In the genomic region with DNA sequence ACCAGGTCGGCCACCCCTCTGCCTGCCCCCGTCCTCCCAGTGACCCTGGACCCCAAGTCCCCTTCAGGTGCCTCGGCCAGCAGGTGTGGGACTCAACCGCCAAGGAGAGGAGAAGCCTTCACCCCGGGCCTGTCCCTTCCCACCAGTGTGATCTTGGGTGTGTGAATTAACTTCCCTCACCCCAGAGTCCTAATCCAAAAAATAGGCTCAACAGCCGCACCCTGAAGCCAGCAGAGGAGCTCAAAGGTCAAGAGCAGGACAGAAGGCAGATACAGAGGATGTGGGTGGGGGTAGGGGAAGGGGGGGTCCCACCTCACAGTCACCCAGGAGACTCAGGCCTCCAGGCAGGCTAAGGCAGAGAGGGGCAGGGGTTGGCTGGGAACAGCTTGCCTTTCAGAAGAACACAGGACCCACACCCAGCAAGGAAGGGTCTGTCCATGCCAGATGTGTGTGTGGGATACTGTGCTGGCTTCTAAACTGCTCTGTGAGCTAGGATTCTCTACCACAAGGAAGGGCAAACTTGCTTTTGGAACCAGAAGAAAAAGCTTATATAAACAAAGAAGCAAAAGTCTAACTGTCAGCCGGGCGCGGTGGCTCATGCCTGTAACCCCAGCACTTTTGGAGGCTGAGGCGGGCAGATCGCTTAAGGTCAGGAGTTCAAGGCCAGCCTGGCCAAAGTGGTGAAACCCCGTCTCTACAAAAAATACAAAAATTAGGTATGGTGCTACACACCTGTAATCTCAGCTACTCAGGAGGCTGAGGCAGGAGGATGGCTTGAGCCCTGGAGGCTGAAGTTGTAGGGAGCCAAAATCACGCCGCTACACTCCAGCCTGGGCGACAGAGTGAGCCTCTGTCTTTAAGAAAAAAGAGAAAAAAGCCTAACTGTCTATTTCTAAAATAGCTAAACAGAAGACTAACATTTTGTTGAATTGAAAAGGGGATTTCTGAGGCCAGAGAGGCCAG, we compare ENCODE assay signal across 11 cellular contexts. TPM values are rescaled to one million over a fixed set of nuclear protein-coding genes. Genes with fewer than 3 reads are reported as not detected.
A peak's percentile ranks its signal among the peaks of the same experiment; 100 is the strongest.
DNase-seq lines count a peak whose midpoint lies in the region; ATAC-seq, FAIRE-seq and TF ChIP-seq lines count a peak whose summit lies in the region.
"Had no signal": no experiment of that assay in that cellular context is flagged by ENCODE, and none has a peak within 500 bp of the region (broad histone marks: within the 10 kb centered on the region; RNA-seq: fewer than 3 reads in every experiment).

No MANE protein-coding gene starts in this region.

- no peaks in the 10 kb centered on the region for H3K9me1 ChIP-seq in endothelial cell of umbilical vein (replicated peaks; ENCODE audit: control insufficient read depth, extremely low read depth, insufficient read depth, low read length)

- no peak for DNase-seq in DND-41
- no peak for DNase-seq in PC-9
- no peak for DNase-seq in endothelial cell of umbilical vein (ENCODE audit: low read depth, low spot score)
- DNase-seq in inferior parietal cortex (ENCODE audit: extremely low spot score), result no peak
- no peak for DNase-seq in BE2C
- DNase-seq: EL, NCI-H446 treated with DMSO at 0.1 percent for 48 hours had no signal

- peaks cover 77% of the 10 kb centered on the region for H4K20me1 ChIP-seq in DND-41 (ENCODE audit: insufficient read depth, low read length)
- H4K20me1 ChIP-seq in PC-9 (ENCODE audit: insufficient read depth), result peaks cover 65% of the 10 kb centered on the region
- H4K20me1 ChIP-seq in endothelial cell of umbilical vein (replicated peaks; ENCODE audit: control insufficient read depth, extremely low read depth, insufficient read depth, low read length), result no peaks in the 10 kb centered on the region

- H3K9ac ChIP-seq in DND-41 (ENCODE audit: low read depth, low read length), result peak overlapping the region; percentile 94; the same call in 1 of the 2 replicates
- H3K9ac ChIP-seq in endothelial cell of umbilical vein (replicated peaks; ENCODE audit: extremely low read depth, insufficient read depth, low read length), result no peak overlapping the region
- no peak overlapping the region for H3K9ac ChIP-seq in rectal smooth muscle tissue (ENCODE audit: low read length)

- no peaks in the 10 kb centered on the region for H3K9me3 ChIP-seq in DND-41 (ENCODE audit: insufficient read depth, low read length, severe bottlenecking)
- H3K9me3 ChIP-seq in PC-9 (ENCODE audit: insufficient read depth, low read depth), result no peaks in the 10 kb centered on the region
- no peaks in the 10 kb centered on the region for H3K9me3 ChIP-seq in endothelial cell of umbilical vein (replicated peaks; ENCODE audit: control insufficient read depth, insufficient read depth, low read length)
- no peaks in the 10 kb centered on the region for H3K9me3 ChIP-seq in BE2C

- H2AFZ ChIP-seq in DND-41 (ENCODE audit: low read depth, low read length) (no peak overlapping the region), PC-9 (no peak overlapping the region), endothelial cell of umbilical vein (ENCODE audit: low read depth, low read length) (no peak overlapping the region)

- H3K4me3 ChIP-seq in DND-41 (ENCODE audit: low read depth in 1 of 2, low read length in 2 of 2) (peak overlapping the region in 1 of 2 experiments; percentile 23; a peak in 1 of 4 replicates), PC-9 (no peak overlapping the region), endothelial cell of umbilical vein (replicated peaks in 1 of 3; ENCODE audit: insufficient read depth in 1 of 3, low read depth in 1 of 3, low read length in 3 of 3) (no peak overlapping the region), rectal smooth muscle tissue (ENCODE audit: low read length) (peak overlapping the region; percentile 36), BE2C (ENCODE audit: low read depth, low read length) (no peak overlapping the region)

- TF ChIP-seq POLR2A in endothelial cell of umbilical vein (IDR thresholded peaks at IDR 0.05; ENCODE audit: low read depth, low read length), result no peak

- intact Hi-C loops in PC-9 (cut with micrococcal nuclease; ENCODE audit: unreplicated experiment) (no loop called here), endothelial cell of umbilical vein (cut with micrococcal nuclease) (no loop called here)

- POLR2A ChIA-PET in PC-9 (lab: Charles Lee; ENCODE audit: unreplicated experiment) (interaction anchor here (0.9 to 1.3 kb wide), 3 partner anchors 10 to 20 kb away, joined by 4 to 37 read pairs (median 5); no protein-coding TSS in a partner anchor), endothelial cell of umbilical vein (lab: Charles Lee) (no interaction called here)

- peak overlapping the region; percentile 52 for H3K4me2 ChIP-seq in DND-41 (ENCODE audit: insufficient read depth, low read length)
- H3K4me2 ChIP-seq in PC-9, result peak overlapping the region; percentile 76
- no peak overlapping the region for H3K4me2 ChIP-seq in endothelial cell of umbilical vein (ENCODE audit: insufficient read depth, low read length)

- no peaks in the 10 kb centered on the region for H3K9me2 ChIP-seq in PC-9 (ENCODE audit: insufficient read depth)

- ATAC-seq in DND-41 (ENCODE audit: insufficient read depth, low read depth), result no peak
- ATAC-seq in HG02798 (IDR thresholded peaks at IDR 0.05; ENCODE audit: poor library complexity, unreplicated experiment), result no peak
- ATAC-seq in HG03095 (IDR thresholded peaks at IDR 0.05; ENCODE audit: unreplicated experiment), result no peak

- peak overlapping the region; percentile 66; the same call in 1 of the 2 replicates for H3K27ac ChIP-seq in DND-41 (ENCODE audit: low read length)
- no peak overlapping the region for H3K27ac ChIP-seq in PC-9
- no peak overlapping the region for H3K27ac ChIP-seq in endothelial cell of umbilical vein (ENCODE audit: insufficient read depth, low read depth, low read length)
- peak overlapping the region; percentile 86 for H3K27ac ChIP-seq in rectal smooth muscle tissue (ENCODE audit: low read depth, low read length)

- H3F3A ChIP-seq in PC-9 (ENCODE audit: insufficient read depth, low read depth), result peaks cover 35% of the 10 kb centered on the region

- no peak for TF ChIP-seq CTCF in DND-41 (IDR thresholded peaks at IDR 0.05; ENCODE audit: borderline replicate concordance, extremely low read depth, low read length, poor library complexity, severe bottlenecking)
- no peak for TF ChIP-seq CTCF in PC-9 (conservative IDR thresholded peaks at IDR 0.05)
- TF ChIP-seq CTCF in endothelial cell of umbilical vein (IDR thresholded peaks at IDR 0.05; ENCODE audit: extremely low read depth in 1 of 2, insufficient read depth in 1 of 2, low read depth in 1 of 2, low read length in 2 of 2), result no peak
- no peak for TF ChIP-seq CTCF in BE2C (IDR thresholded peaks at IDR 0.05; ENCODE audit: low read depth, low read length)

- H3K27me3 ChIP-seq in DND-41 (ENCODE audit: insufficient read depth, low read length, poor library complexity) (no peaks in the 10 kb centered on the region), PC-9 (ENCODE audit: insufficient read depth, low read depth) (no peaks in the 10 kb centered on the region), endothelial cell of umbilical vein (ENCODE audit: control insufficient read depth in 2 of 2, insufficient read depth in 2 of 2, low read length in 2 of 2) (no peaks in the 10 kb centered on the region), rectal smooth muscle tissue (ENCODE audit: control insufficient read depth, insufficient read depth, low read length) (no peaks in the 10 kb centered on the region), BE2C (peaks cover 21% of the 10 kb centered on the region)

- H3K4me1 ChIP-seq in DND-41 (ENCODE audit: insufficient read depth, low read length) (peaks cover 42% of the 10 kb centered on the region), PC-9 (replicated peaks; ENCODE audit: insufficient read depth) (peaks cover 37% of the 10 kb centered on the region), endothelial cell of umbilical vein (ENCODE audit: control insufficient read depth, extremely low read depth, insufficient read depth, low read length) (peaks cover 25% of the 10 kb centered on the region), rectal smooth muscle tissue (ENCODE audit: control insufficient read depth, insufficient read depth, low read length) (peaks cover 68% of the 10 kb centered on the region), BE2C (peaks cover 2% of the 10 kb centered on the region; the same call in 1 of the 2 replicates)

- H3K79me2 ChIP-seq in DND-41 (ENCODE audit: insufficient read depth, low read length), result peaks cover 98% of the 10 kb centered on the region
- peaks cover 92% of the 10 kb centered on the region for H3K79me2 ChIP-seq in PC-9 (ENCODE audit: low read depth)
- H3K79me2 ChIP-seq in endothelial cell of umbilical vein (ENCODE audit: control insufficient read depth, insufficient read depth, low read length), result peaks cover 90% of the 10 kb centered on the region

- CTCF ChIA-PET in PC-9 (lab: Charles Lee) (interaction anchor here (0.6 to 2.3 kb wide), 3 partner anchors 19 to 43 kb away, joined by 3 to 9 read pairs (median 8); no protein-coding TSS in a partner anchor), endothelial cell of umbilical vein (lab: Charles Lee) (interaction anchor here (0.6 to 8.2 kb wide), 6 partner anchors 12 to 78 kb away, joined by 3 to 165 read pairs (median 3); no protein-coding TSS in a partner anchor)

- FAIRE-seq in endothelial cell of umbilical vein (lab: Jason Lieb, UNC), result peak; percentile 21
- FAIRE-seq: TTC549 had no signal

- dilution Hi-C loops in endothelial cell of umbilical vein (cut with MboI; ENCODE audit: extremely low pct_ligation_motif_present, low sequenced_read_pairs), result no loop called here

- BruUV-seq in PC-9 (replicated peaks; lab: Mats Ljungman, UMichigan) (no TSS peak), endothelial cell of umbilical vein (replicated peaks; lab: Mats Ljungman, UMichigan) (no TSS peak)

- H3K36me3 ChIP-seq in DND-41 (ENCODE audit: insufficient read depth, low read length) (peaks cover 13% of the 10 kb centered on the region), PC-9 (ENCODE audit: low read depth) (no peaks in the 10 kb centered on the region), endothelial cell of umbilical vein (ENCODE audit: control insufficient read depth in 2 of 2, extremely low read depth in 1 of 2, insufficient read depth in 2 of 2, low read length in 2 of 2) (peaks cover 0 to 3% of the 10 kb centered on the region in 2 experiments), rectal smooth muscle tissue (ENCODE audit: control insufficient read depth, insufficient read depth, low read length) (no peaks in the 10 kb centered on the region), BE2C (no peaks in the 10 kb centered on the region)

RNA-seq across cellular contexts. Expression of a gene that starts 4.6 kb away (rescaled TPM):
- 391 and 426 TPM in 2 replicates for total RNA-seq in PC-9 (2021)
- total RNA-seq in endothelial cell of umbilical vein, result 306 and 322 TPM in 2 replicates
- polyA plus RNA-seq in endothelial cell of umbilical vein, result 298 and 393 TPM in 2 replicates
- polyA plus RNA-seq in endothelial cell of umbilical vein (2011; cell fraction: cytosol; rRNA removed), result 224 and 318 TPM in 2 replicates
- polyA plus RNA-seq in endothelial cell of umbilical vein (2011; cell fraction: nucleus; rRNA removed), result 848 and 1,004 TPM in 2 replicates
- polyA plus RNA-seq in endothelial cell of umbilical vein (2012), result 214 and 360 TPM in 2 replicates
- polyA minus RNA-seq in endothelial cell of umbilical vein, result 294 and 363 TPM in 2 replicates
- polyA minus RNA-seq in endothelial cell of umbilical vein (2011; cell fraction: cytosol; rRNA and poly(A)+ RNA removed), result 47.3 TPM
- 270 and 364 TPM in 2 replicates for polyA minus RNA-seq in endothelial cell of umbilical vein (2011; cell fraction: nucleus; rRNA and poly(A)+ RNA removed)
- 21.7 TPM for polyA plus RNA-seq in BE2C (2012; ENCODE audit: insufficient read depth, insufficient read length, low read depth)

RNA-seq across cellular contexts. Expression of a gene that starts 23.2 kb away (rescaled TPM):
- total RNA-seq in PC-9 (2021) (73.2 and 95.4 TPM in 2 replicates), endothelial cell of umbilical vein (26.5 and 30.6 TPM in 2 replicates)
- polyA plus RNA-seq in endothelial cell of umbilical vein, result 15.6 and 19.3 TPM in 2 replicates
- polyA plus RNA-seq in endothelial cell of umbilical vein (2011; cell fraction: cytosol; rRNA removed), result 14.3 and 19.4 TPM in 2 replicates
- 11.5 and 12.3 TPM in 2 replicates for polyA plus RNA-seq in endothelial cell of umbilical vein (2011; cell fraction: nucleus; rRNA removed)
- 6.7 and 8.2 TPM in 2 replicates for polyA plus RNA-seq in endothelial cell of umbilical vein (2012)
- polyA minus RNA-seq in endothelial cell of umbilical vein, result 5.6 and 9.8 TPM in 2 replicates
- 96.4 TPM for polyA minus RNA-seq in endothelial cell of umbilical vein (2011; cell fraction: cytosol; rRNA and poly(A)+ RNA removed)
- polyA minus RNA-seq in endothelial cell of umbilical vein (2011; cell fraction: nucleus; rRNA and poly(A)+ RNA removed), result 4.5 and 8.7 TPM in 2 replicates
- polyA plus RNA-seq in BE2C (2012; ENCODE audit: insufficient read depth, insufficient read length, low read depth), result 27.8 TPM

RNA-seq across cellular contexts. Expression of a gene that starts 31.3 kb away (rescaled TPM):
- 213 and 226 TPM in 2 replicates for total RNA-seq in PC-9 (2021)
- 148 and 152 TPM in 2 replicates for total RNA-seq in endothelial cell of umbilical vein
- polyA plus RNA-seq in endothelial cell of umbilical vein, result 143 and 179 TPM in 2 replicates
- polyA plus RNA-seq in endothelial cell of umbilical vein (2011; cell fraction: cytosol; rRNA removed), result 95.1 and 129 TPM in 2 replicates
- polyA plus RNA-seq in endothelial cell of umbilical vein (2011; cell fraction: nucleus; rRNA removed), result 76.5 and 81.0 TPM in 2 replicates
- polyA plus RNA-seq in endothelial cell of umbilical vein (2012), result 172 and 240 TPM in 2 replicates
- polyA minus RNA-seq in endothelial cell of umbilical vein, result 35.0 and 35.7 TPM in 2 replicates
- polyA minus RNA-seq in endothelial cell of umbilical vein (2011; cell fraction: cytosol; rRNA and poly(A)+ RNA removed), result 133 TPM
- 16.2 and 27.3 TPM in 2 replicates for polyA minus RNA-seq in endothelial cell of umbilical vein (2011; cell fraction: nucleus; rRNA and poly(A)+ RNA removed)
- polyA plus RNA-seq in BE2C (2012; ENCODE audit: insufficient read depth, insufficient read length, low read depth), result 391 TPM

Comparison
In these comparisons a context has a peak if more than half of its experiments do, and no peak if none do; other contexts are left out.
1. H3K27ac ChIP-seq: peak in DND-41 (single experiment) and rectal smooth muscle tissue (single experiment); none in PC-9 (single experiment) and endothelial cell of umbilical vein (single experiment).